In genomic region chr1:5481889-5482288, GRCh38 we compare ENCODE assay signal across 11 cellular contexts.
A peak's percentile ranks its signal among the peaks of the same experiment; 100 is the strongest.
DNase-seq lines count a peak whose midpoint lies in the region; ATAC-seq, FAIRE-seq and TF ChIP-seq lines count a peak whose summit lies in the region.
"Had no signal": no experiment of that assay in that cellular context is flagged by ENCODE, and none has a peak within 500 bp of the region (broad histone marks: within the 10 kb centered on the region; RNA-seq: fewer than 3 reads in every experiment).

No MANE protein-coding gene starts in this region.

- H3K27ac Mint-ChIP-seq in activated T-cell treated with anti-CD3 and anti-CD28 coated beads, Interleukin-2, amount 50 U/mL, for 72 hours, result no peak overlapping the region
- no peak overlapping the region for H3K27ac Mint-ChIP-seq in natural killer cell

- WGBS in A549 (ENCODE audit: missing lambda C conversion rate), result 3% methylated on average over 9 of the region's 10 CpGs

- DNase-seq in A549 (ENCODE audit: low read depth in 1 of 2, low spot score in 1 of 2) (peak; percentile 13 to 14), OCI-M1 (lab: John Stamatoyannopoulos, UW) (peak; percentile 3), natural killer cell (no peak), foreskin fibroblast (no peak), GM12892 (ENCODE audit: insufficient read length) (no peak), NCI-H1930 (lab: John Stamatoyannopoulos, UW) (no peak), glomerular visceral epithelial cell (ENCODE audit: extremely low spot score) (no peak)
- DNase-seq in activated T-cell treated with anti-CD3 and anti-CD28 coated beads, Interleukin-2, amount 50 U/mL, for 72 hours, result peak; percentile 18 to 47
- DNase-seq: caudate nucleus, MG63 had no signal

- POLR2A ChIA-PET in A549 (lab: Yijun Ruan, JAX), result no interaction called here

- no peak for TF ChIP-seq EP300 in A549 (IDR thresholded peaks at IDR 0.05)

- H3K4me3 ChIP-seq in A549 (no peak overlapping the region), foreskin fibroblast (ENCODE audit: low read depth in 1 of 2, low read length in 2 of 2) (no peak overlapping the region)
- H3K4me3 ChIP-seq: MG63 had no signal

- H3K4me2 ChIP-seq in A549, result no peak overlapping the region

- intact Hi-C loops in natural killer cell (cut with micrococcal nuclease), result no loop called here

- H3K9me3 ChIP-seq in A549, result no peaks in the 10 kb centered on the region
- H3K9me3 ChIP-seq: MG63 had no signal

- TF ChIP-seq RAD21 in A549 (conservative IDR thresholded peaks at IDR 0.05 in 1 of 2, IDR thresholded peaks at IDR 0.05 in 1 of 2), result no peak

- TF ChIP-seq CTCF in A549 (IDR thresholded peaks at IDR 0.05) (no peak), natural killer cell (IDR thresholded peaks at IDR 0.05) (no peak), foreskin fibroblast (IDR thresholded peaks at IDR 0.05; ENCODE audit: low read depth, low read length) (no peak)

- no peak for TF ChIP-seq POLR2A in A549 (IDR thresholded peaks at IDR 0.05; ENCODE audit: low read length)
- TF ChIP-seq POLR2A in GM12892 (IDR thresholded peaks at IDR 0.05; ENCODE audit: low read depth, low read length), result no peak

- H3K27ac ChIP-seq in A549, result no peak overlapping the region

- FAIRE-seq in A549 (lab: Jason Lieb, UNC) (no peak), GM12892 (lab: Jason Lieb, UNC) (no peak)
- FAIRE-seq: GM18507 had no signal

- peak; percentile 70 for ATAC-seq in A549
- peak; percentile 47 to 69 for ATAC-seq in activated T-cell treated with anti-CD3 and anti-CD28 coated beads, Interleukin-2, amount 50 U/mL, for 72 hours (replicated peaks in 1 of 2)
- ATAC-seq in natural killer cell, result peak in 2 of 3 donors; percentile 48 to 53

- H3K4me1 Mint-ChIP-seq in activated T-cell treated with anti-CD3 and anti-CD28 coated beads, Interleukin-2, amount 50 U/mL, for 72 hours (ENCODE audit: low read depth), result peaks cover 6% of the 10 kb centered on the region
- peaks cover 0 to 4% of the 10 kb centered on the region in 2 donors for H3K4me1 Mint-ChIP-seq in natural killer cell

- H3K27me3 Mint-ChIP-seq in activated T-cell treated with anti-CD3 and anti-CD28 coated beads, Interleukin-2, amount 50 U/mL, for 72 hours (ENCODE audit: low read depth), result no peaks in the 10 kb centered on the region
- peaks cover 0 to 5% of the 10 kb centered on the region in 2 donors for H3K27me3 Mint-ChIP-seq in natural killer cell (ENCODE audit: low read depth in 2 of 2)

- no peaks in the 10 kb centered on the region for H3K9me3 Mint-ChIP-seq in activated T-cell treated with anti-CD3 and anti-CD28 coated beads, Interleukin-2, amount 50 U/mL, for 72 hours
- H3K9me3 Mint-ChIP-seq in natural killer cell, result no peaks in the 10 kb centered on the region

- H3K4me3 Mint-ChIP-seq in activated T-cell treated with anti-CD3 and anti-CD28 coated beads, Interleukin-2, amount 50 U/mL, for 72 hours, result no peak overlapping the region
- no peak overlapping the region for H3K4me3 Mint-ChIP-seq in natural killer cell

- CTCF ChIA-PET in A549 (lab: Yijun Ruan, JAX), result interaction anchor here (0.8 kb wide), 1 partner anchor 29 kb away, joined by 3 read pairs; no protein-coding TSS in a partner anchor

- H3K4me1 ChIP-seq in A549, result no peaks in the 10 kb centered on the region

- H3K36me3 Mint-ChIP-seq in activated T-cell treated with anti-CD3 and anti-CD28 coated beads, Interleukin-2, amount 50 U/mL, for 72 hours (ENCODE audit: insufficient read depth in 2 of 2), result no peaks in the 10 kb centered on the region
- no peaks in the 10 kb centered on the region for H3K36me3 Mint-ChIP-seq in natural killer cell

TF ChIP-seq in A549, 52 proteins besides CTCF, POLR2A, EP300 and RAD21:
- no peak for TF ChIP-seq CHD4 (IDR thresholded peaks at IDR 0.05; ENCODE audit: borderline replicate concordance)

Comparison
In these comparisons a context has a peak if more than half of its experiments do, and no peak if none do; other contexts are left out.
1. DNase-seq: peak in A549 (2 of 2), OCI-M1 (single experiment) and activated T-cell treated with anti-CD3 and anti-CD28 coated beads, Interleukin-2, amount 50 U/mL, for 72 hours (2 of 2); none in natural killer cell (single experiment), foreskin fibroblast (0 of 2), GM12892 (single experiment), NCI-H1930 (0 of 2) and glomerular visceral epithelial cell (single experiment).
2. Peak in every context shown above with its lines, with median percentiles within 50 percentile points of each other: ATAC-seq.